In the genomic region with DNA sequence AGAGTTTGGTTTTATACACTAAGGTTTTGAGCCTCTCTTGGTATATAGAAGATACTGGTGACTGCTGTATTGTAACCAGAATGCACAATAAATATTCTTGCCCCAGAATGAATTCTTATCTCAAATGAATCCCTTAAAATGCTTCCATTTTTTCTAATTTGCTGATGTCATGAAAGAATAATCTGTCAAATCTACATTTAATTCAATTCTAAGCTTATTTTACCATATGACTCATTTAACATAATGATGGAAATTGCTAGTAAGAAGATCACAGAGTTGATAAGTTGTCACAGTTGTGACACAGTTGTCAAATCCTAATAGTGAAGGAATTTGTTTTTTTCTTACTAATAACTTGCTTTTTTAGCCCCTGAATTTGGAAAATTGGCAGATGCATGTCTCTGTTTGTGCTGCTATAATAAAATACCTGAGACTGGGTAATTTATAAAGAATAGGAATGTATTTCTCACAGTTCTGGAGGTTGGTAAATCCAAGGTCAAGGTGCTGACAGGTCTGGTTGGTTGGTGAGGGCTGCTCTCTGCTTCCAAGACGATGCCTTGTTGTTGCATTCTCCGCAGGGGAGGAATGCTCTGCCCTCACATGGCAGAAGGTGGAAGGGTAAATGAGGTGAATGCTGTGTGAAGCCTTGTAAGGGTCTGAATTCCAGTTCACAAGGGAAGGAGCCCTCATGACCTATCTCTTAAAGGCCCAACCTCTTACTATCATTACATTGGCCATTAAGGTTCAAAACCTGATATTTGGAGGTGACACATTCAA, we compare ENCODE assay signal across 20 cellular contexts. TPM values are rescaled to one million over a fixed set of nuclear protein-coding genes. Genes with fewer than 3 reads are reported as not detected.
DNase-seq lines count a peak whose midpoint lies in the region; ATAC-seq and TF ChIP-seq lines count a peak whose summit lies in the region.
"Had no signal": no experiment of that assay in that cellular context is flagged by ENCODE, and none has a peak within 500 bp of the region (broad histone marks: within the 10 kb centered on the region; RNA-seq: fewer than 3 reads in every experiment).

No MANE protein-coding gene starts in this region.

- H3K9ac ChIP-seq in mesendoderm (ENCODE audit: low read length) = no peak overlapping the region
- H3K9ac ChIP-seq: BLaER1 had no signal

- no peak overlapping the region for H2BK5ac ChIP-seq in mesendoderm (ENCODE audit: low read length)

- H3K4me3 ChIP-seq in mesendoderm (ENCODE audit: low read length) = no peak overlapping the region
- H3K4me3 ChIP-seq in spleen = no peak overlapping the region
- H3K4me3 ChIP-seq: BLaER1, PC-9, prostate gland, thyroid gland had no signal

- DNase-seq in activated T-helper 2 cell treated with anti-CD3 and anti-CD28 coated beads, Interferon-gamma antibody, Interleukin-2, Interleukin-4, amounts not matched to agents 10 μg/mL and 5 μg/mL and 100 μg/mL, durations not matched to agents 14 hours and 24 hours and 36 hours (ENCODE audit: low spot score) = no peak
- DNase-seq in mesendoderm = peak; percentile 88
- no peak for DNase-seq in central memory CD4-positive, alpha-beta T cell
- no peak for DNase-seq in spleen
- DNase-seq: activated CD4-positive, alpha-beta memory T cell treated with anti-CD3 and anti-CD28 coated beads for 36 hours; activated T-cell treated with anti-CD3 and anti-CD28 coated beads, Interleukin-2, amount 50 U/mL, for 24 hours; dermis blood vessel endothelial cell; natural killer cell; NCI-H2029 treated with DMSO at 0.1 percent for 48 hours; NCI-H526 treated with DMSO at 0.1 percent for 48 hours; PC-9; SW 1271; thyroid gland had no signal

- no peak overlapping the region for H2AK5ac ChIP-seq in mesendoderm (ENCODE audit: low read length)

- no CpG with 5 or more reads among the region's 2 CpGs for WGBS in mesendoderm (ENCODE audit: extremely low coverage, insufficient coverage, low lambda C conversion rate)
- 90 to 98% (median 93%) methylated on average over 2 of the region's 2 CpGs for WGBS in spleen, 5 donors

- H3K79me1 ChIP-seq in mesendoderm (ENCODE audit: low read length) = no peaks in the 10 kb centered on the region

- H3K27ac ChIP-seq in mesendoderm (ENCODE audit: low read depth, low read length) = no peak overlapping the region
- H3K27ac ChIP-seq in spleen = no peak overlapping the region
- H3K27ac ChIP-seq: BLaER1, PC-9, prostate gland, thyroid gland had no signal

- H3K79me2 ChIP-seq in mesendoderm (ENCODE audit: control insufficient read depth, insufficient read depth, low read length) = no peaks in the 10 kb centered on the region

- ATAC-seq in GM19035 (IDR thresholded peaks at IDR 0.05; ENCODE audit: unreplicated experiment) (peak; percentile 67), HG03521 (IDR thresholded peaks at IDR 0.05; ENCODE audit: unreplicated experiment) (peak; percentile 43), GM21526 (IDR thresholded peaks at IDR 0.05; ENCODE audit: low FRiP score, unreplicated experiment) (no peak)
- ATAC-seq: natural killer cell; stimulated activated memory B cell treated with anti-CD40 and anti-IgM and Interleukin-4, amounts not matched to agents 10 μg/mL and 1 μg/mL and 100 μg/mL, for 72 hours had no signal

- TF ChIP-seq CTCF in spleen (IDR thresholded peaks at IDR 0.05 in 8 of 11, conservative IDR thresholded peaks at IDR 0.05 in 3 of 11) = no peak

- no peaks in the 10 kb centered on the region for H3K27me3 ChIP-seq in mesendoderm (ENCODE audit: insufficient read depth, low read length, poor library complexity)
- peaks cover 0 to 13% (median 4%) of the 10 kb centered on the region in 7 donors for H3K27me3 ChIP-seq in spleen (replicated peaks in 1 of 7)
- H3K27me3 ChIP-seq: BLaER1, thyroid gland had no signal

- peaks cover 11% of the 10 kb centered on the region for H3K4me1 Mint-ChIP-seq in activated T-helper 2 cell treated with anti-CD3 and anti-CD28 coated beads, Interferon-gamma antibody, Interleukin-2, Interleukin-4, amounts not matched to agents 10 μg/mL and 5 μg/mL and 100 μg/mL, durations not matched to agents 14 hours and 24 hours and 36 hours (ENCODE audit: low read depth)
- H3K4me1 Mint-ChIP-seq: natural killer cell; stimulated activated memory B cell treated with anti-CD40 and anti-IgM and Interleukin-4, amounts not matched to agents 10 μg/mL and 1 μg/mL and 100 μg/mL, for 72 hours had no signal

- intact Hi-C loops in activated T-helper 2 cell treated with anti-CD3 and anti-CD28 coated beads, Interferon-gamma antibody, Interleukin-2, Interleukin-4, amounts not matched to agents 10 μg/mL and 5 μg/mL and 100 μg/mL, durations not matched to agents 14 hours and 24 hours and 36 hours (cut with micrococcal nuclease) = no loop called here
- intact Hi-C loops in spleen (cut with DNase I; ENCODE audit: low total_unique reads) = no loop called here

- H4K8ac ChIP-seq in mesendoderm (ENCODE audit: low read depth, low read length) = no peak overlapping the region

- peaks cover 14% of the 10 kb centered on the region for H3K27me3 Mint-ChIP-seq in activated T-helper 2 cell treated with anti-CD3 and anti-CD28 coated beads, Interferon-gamma antibody, Interleukin-2, Interleukin-4, amounts not matched to agents 10 μg/mL and 5 μg/mL and 100 μg/mL, durations not matched to agents 14 hours and 24 hours and 36 hours (ENCODE audit: low read depth)

- H2BK120ac ChIP-seq in mesendoderm (ENCODE audit: low read depth, low read length) = no peak overlapping the region

- no peaks in the 10 kb centered on the region for H3K9me3 Mint-ChIP-seq in activated T-helper 2 cell treated with anti-CD3 and anti-CD28 coated beads, Interferon-gamma antibody, Interleukin-2, Interleukin-4, amounts not matched to agents 10 μg/mL and 5 μg/mL and 100 μg/mL, durations not matched to agents 14 hours and 24 hours and 36 hours
- H3K9me3 Mint-ChIP-seq: activated CD4-positive, alpha-beta memory T cell treated with anti-CD3 and anti-CD28 coated beads for 36 hours; activated T-cell treated with anti-CD3 and anti-CD28 coated beads, Interleukin-2, amount 50 U/mL, for 24 hours; natural killer cell; stimulated activated memory B cell treated with anti-CD40 and anti-IgM and Interleukin-4, amounts not matched to agents 10 μg/mL and 1 μg/mL and 100 μg/mL, for 72 hours had no signal

- H4K5ac ChIP-seq in mesendoderm (ENCODE audit: low read length) = no peak overlapping the region

- peak overlapping the region; percentile 60 for H3K27ac Mint-ChIP-seq in activated T-helper 2 cell treated with anti-CD3 and anti-CD28 coated beads, Interferon-gamma antibody, Interleukin-2, Interleukin-4, amounts not matched to agents 10 μg/mL and 5 μg/mL and 100 μg/mL, durations not matched to agents 14 hours and 24 hours and 36 hours
- H3K27ac Mint-ChIP-seq: activated CD4-positive, alpha-beta memory T cell treated with anti-CD3 and anti-CD28 coated beads for 36 hours; activated naive CD8-positive, alpha-beta T cell; activated T-cell treated with anti-CD3 and anti-CD28 coated beads, Interleukin-2, amount 50 U/mL, for 24 hours; natural killer cell; stimulated activated memory B cell treated with anti-CD40 and anti-IgM and Interleukin-4, amounts not matched to agents 10 μg/mL and 1 μg/mL and 100 μg/mL, for 72 hours had no signal

- no peak overlapping the region for H3K4ac ChIP-seq in mesendoderm (ENCODE audit: low read depth, low read length)

- no peak overlapping the region for H3K4me3 Mint-ChIP-seq in activated T-helper 2 cell treated with anti-CD3 and anti-CD28 coated beads, Interferon-gamma antibody, Interleukin-2, Interleukin-4, amounts not matched to agents 10 μg/mL and 5 μg/mL and 100 μg/mL, durations not matched to agents 14 hours and 24 hours and 36 hours (ENCODE audit: low read depth)
- H3K4me3 Mint-ChIP-seq: activated CD4-positive, alpha-beta memory T cell treated with anti-CD3 and anti-CD28 coated beads for 36 hours; activated naive CD8-positive, alpha-beta T cell; activated T-cell treated with anti-CD3 and anti-CD28 coated beads, Interleukin-2, amount 50 U/mL, for 24 hours; natural killer cell; stimulated activated memory B cell treated with anti-CD40 and anti-IgM and Interleukin-4, amounts not matched to agents 10 μg/mL and 1 μg/mL and 100 μg/mL, for 72 hours had no signal

- no peak overlapping the region for H3K18ac ChIP-seq in mesendoderm (ENCODE audit: low read length)

- no peak for TF ChIP-seq POLR2A in spleen (IDR thresholded peaks at IDR 0.05)

- H3K23ac ChIP-seq in mesendoderm (ENCODE audit: low read length) = no peak overlapping the region

- no peak overlapping the region for H3K4me2 ChIP-seq in mesendoderm (ENCODE audit: low read length)
- H3K4me2 ChIP-seq: BLaER1, PC-9 had no signal

- H3K36me3 ChIP-seq in mesendoderm (ENCODE audit: control insufficient read depth, insufficient read depth, low read length) = no peaks in the 10 kb centered on the region
- no peaks in the 10 kb centered on the region for H3K36me3 ChIP-seq in spleen
- H3K36me3 ChIP-seq: BLaER1, prostate gland, thyroid gland had no signal

- H3K56ac ChIP-seq in mesendoderm (ENCODE audit: low read length) = no peak overlapping the region

- no peaks in the 10 kb centered on the region for H3K36me3 Mint-ChIP-seq in activated T-helper 2 cell treated with anti-CD3 and anti-CD28 coated beads, Interferon-gamma antibody, Interleukin-2, Interleukin-4, amounts not matched to agents 10 μg/mL and 5 μg/mL and 100 μg/mL, durations not matched to agents 14 hours and 24 hours and 36 hours (ENCODE audit: low read depth)
- H3K36me3 Mint-ChIP-seq: activated CD4-positive, alpha-beta memory T cell treated with anti-CD3 and anti-CD28 coated beads for 36 hours; activated naive CD8-positive, alpha-beta T cell; natural killer cell; stimulated activated memory B cell treated with anti-CD40 and anti-IgM and Interleukin-4, amounts not matched to agents 10 μg/mL and 1 μg/mL and 100 μg/mL, for 72 hours had no signal

- H3K4me1 ChIP-seq in mesendoderm (ENCODE audit: control insufficient read depth, low read depth, low read length) = no peaks in the 10 kb centered on the region
- peaks cover 0 to 8% (median 2%) of the 10 kb centered on the region in 6 donors for H3K4me1 ChIP-seq in spleen
- H3K4me1 ChIP-seq: prostate gland, thyroid gland had no signal

- no peak overlapping the region for H2BK15ac ChIP-seq in mesendoderm (replicated peaks; ENCODE audit: low read depth)

- no peaks in the 10 kb centered on the region for H3K9me3 ChIP-seq in spleen
- H3K9me3 ChIP-seq: BLaER1, prostate gland, thyroid gland had no signal

RNA-seq across cellular contexts. Expression of a gene that starts 4.7 kb away (rescaled TPM):
- not detected in 2 replicates for total RNA-seq in activated T-helper 2 cell treated with anti-CD3 and anti-CD28 coated beads, Interferon-gamma antibody, Interleukin-2, Interleukin-4, amounts not matched to agents 10 μg/mL and 5 μg/mL and 100 μg/mL, durations not matched to agents 14 hours and 24 hours and 36 hours
- not detected for polyA plus RNA-seq in mesendoderm (2013, experiment 1 of 2)
- not detected for polyA plus RNA-seq in mesendoderm (2013, experiment 2 of 2)
- total RNA-seq in spleen = under 1 TPM in 1 of 7 donors, not detected in 6; 0.13 TPM
- polyA plus RNA-seq in spleen = under 1 TPM in 2 of 3 donors, not detected in 1; 0.12 to 0.17 TPM
- total RNA-seq: activated CD4-positive, alpha-beta memory T cell treated with anti-CD3 and anti-CD28 coated beads for 36 hours; dermis blood vessel endothelial cell; PC-9 had no signal

RNA-seq across cellular contexts. Expression of a gene that starts 27.0 kb away (rescaled TPM):
- total RNA-seq in activated T-helper 2 cell treated with anti-CD3 and anti-CD28 coated beads, Interferon-gamma antibody, Interleukin-2, Interleukin-4, amounts not matched to agents 10 μg/mL and 5 μg/mL and 100 μg/mL, durations not matched to agents 14 hours and 24 hours and 36 hours = 18.2 and 19.2 TPM in 2 replicates
- 9.8 TPM for polyA plus RNA-seq in mesendoderm (2013, experiment 1 of 2)
- 10.0 TPM for polyA plus RNA-seq in mesendoderm (2013, experiment 2 of 2)
- 10 to 100 TPM; 20.0 to 36.9 (median 28.9) TPM for total RNA-seq in spleen
- polyA plus RNA-seq in spleen = 10 to 100 TPM; 35.3 to 43.9 (median 43.0) TPM
